In the genomic region with DNA sequence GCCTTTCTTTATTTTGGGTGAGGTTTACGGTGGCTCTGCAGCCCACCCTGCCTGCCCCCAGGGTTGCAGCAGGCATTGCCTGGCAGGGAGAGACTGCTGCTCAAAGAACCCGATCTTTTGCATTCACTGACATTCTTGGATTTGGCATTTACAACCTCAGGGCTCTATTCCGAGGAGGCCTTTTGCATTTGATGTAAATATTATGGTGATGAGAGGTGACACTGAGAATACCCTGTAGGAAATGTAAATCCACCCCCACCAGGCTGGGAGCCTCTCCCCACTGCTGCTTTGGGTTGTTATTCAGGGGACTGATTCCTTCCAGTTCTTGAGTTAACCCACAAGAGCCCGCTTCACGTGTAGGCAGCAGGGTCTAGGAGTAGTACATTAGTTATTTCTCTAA, we compare ENCODE assay signal across 1 cellular context.
TF ChIP-seq lines count a peak whose summit lies in the region.

No MANE protein-coding gene starts in this region.

TF ChIP-seq in GM23338, 12 proteins besides CTCF, POLR2A, EP300 and RAD21 (continued from another document):
- TF ChIP-seq REST (IDR thresholded peaks at IDR 0.05; ENCODE audit: unreplicated experiment) (no peak), ZNF331 (CRISPR knock-in tag; IDR thresholded peaks at IDR 0.05; ENCODE audit: low read depth) (no peak), NANOG (IDR thresholded peaks at IDR 0.05; ENCODE audit: borderline replicate concordance) (no peak), CREB1 (CRISPR knock-in tag; IDR thresholded peaks at IDR 0.05; ENCODE audit: low read depth) (no peak), ZNF114 (CRISPR knock-in tag; IDR thresholded peaks at IDR 0.05) (no peak), EZH2 (IDR thresholded peaks at IDR 0.05; ENCODE audit: low read depth, unreplicated experiment) (no peak), JUNB (IDR thresholded peaks at IDR 0.05; ENCODE audit: unreplicated experiment) (no peak), POLR2AphosphoS5 (IDR thresholded peaks at IDR 0.05; ENCODE audit: low read depth) (no peak), EZH2phosphoT487 (IDR thresholded peaks at IDR 0.05; ENCODE audit: unreplicated experiment) (no peak)
- TF ChIP-seq, protein P1, sequence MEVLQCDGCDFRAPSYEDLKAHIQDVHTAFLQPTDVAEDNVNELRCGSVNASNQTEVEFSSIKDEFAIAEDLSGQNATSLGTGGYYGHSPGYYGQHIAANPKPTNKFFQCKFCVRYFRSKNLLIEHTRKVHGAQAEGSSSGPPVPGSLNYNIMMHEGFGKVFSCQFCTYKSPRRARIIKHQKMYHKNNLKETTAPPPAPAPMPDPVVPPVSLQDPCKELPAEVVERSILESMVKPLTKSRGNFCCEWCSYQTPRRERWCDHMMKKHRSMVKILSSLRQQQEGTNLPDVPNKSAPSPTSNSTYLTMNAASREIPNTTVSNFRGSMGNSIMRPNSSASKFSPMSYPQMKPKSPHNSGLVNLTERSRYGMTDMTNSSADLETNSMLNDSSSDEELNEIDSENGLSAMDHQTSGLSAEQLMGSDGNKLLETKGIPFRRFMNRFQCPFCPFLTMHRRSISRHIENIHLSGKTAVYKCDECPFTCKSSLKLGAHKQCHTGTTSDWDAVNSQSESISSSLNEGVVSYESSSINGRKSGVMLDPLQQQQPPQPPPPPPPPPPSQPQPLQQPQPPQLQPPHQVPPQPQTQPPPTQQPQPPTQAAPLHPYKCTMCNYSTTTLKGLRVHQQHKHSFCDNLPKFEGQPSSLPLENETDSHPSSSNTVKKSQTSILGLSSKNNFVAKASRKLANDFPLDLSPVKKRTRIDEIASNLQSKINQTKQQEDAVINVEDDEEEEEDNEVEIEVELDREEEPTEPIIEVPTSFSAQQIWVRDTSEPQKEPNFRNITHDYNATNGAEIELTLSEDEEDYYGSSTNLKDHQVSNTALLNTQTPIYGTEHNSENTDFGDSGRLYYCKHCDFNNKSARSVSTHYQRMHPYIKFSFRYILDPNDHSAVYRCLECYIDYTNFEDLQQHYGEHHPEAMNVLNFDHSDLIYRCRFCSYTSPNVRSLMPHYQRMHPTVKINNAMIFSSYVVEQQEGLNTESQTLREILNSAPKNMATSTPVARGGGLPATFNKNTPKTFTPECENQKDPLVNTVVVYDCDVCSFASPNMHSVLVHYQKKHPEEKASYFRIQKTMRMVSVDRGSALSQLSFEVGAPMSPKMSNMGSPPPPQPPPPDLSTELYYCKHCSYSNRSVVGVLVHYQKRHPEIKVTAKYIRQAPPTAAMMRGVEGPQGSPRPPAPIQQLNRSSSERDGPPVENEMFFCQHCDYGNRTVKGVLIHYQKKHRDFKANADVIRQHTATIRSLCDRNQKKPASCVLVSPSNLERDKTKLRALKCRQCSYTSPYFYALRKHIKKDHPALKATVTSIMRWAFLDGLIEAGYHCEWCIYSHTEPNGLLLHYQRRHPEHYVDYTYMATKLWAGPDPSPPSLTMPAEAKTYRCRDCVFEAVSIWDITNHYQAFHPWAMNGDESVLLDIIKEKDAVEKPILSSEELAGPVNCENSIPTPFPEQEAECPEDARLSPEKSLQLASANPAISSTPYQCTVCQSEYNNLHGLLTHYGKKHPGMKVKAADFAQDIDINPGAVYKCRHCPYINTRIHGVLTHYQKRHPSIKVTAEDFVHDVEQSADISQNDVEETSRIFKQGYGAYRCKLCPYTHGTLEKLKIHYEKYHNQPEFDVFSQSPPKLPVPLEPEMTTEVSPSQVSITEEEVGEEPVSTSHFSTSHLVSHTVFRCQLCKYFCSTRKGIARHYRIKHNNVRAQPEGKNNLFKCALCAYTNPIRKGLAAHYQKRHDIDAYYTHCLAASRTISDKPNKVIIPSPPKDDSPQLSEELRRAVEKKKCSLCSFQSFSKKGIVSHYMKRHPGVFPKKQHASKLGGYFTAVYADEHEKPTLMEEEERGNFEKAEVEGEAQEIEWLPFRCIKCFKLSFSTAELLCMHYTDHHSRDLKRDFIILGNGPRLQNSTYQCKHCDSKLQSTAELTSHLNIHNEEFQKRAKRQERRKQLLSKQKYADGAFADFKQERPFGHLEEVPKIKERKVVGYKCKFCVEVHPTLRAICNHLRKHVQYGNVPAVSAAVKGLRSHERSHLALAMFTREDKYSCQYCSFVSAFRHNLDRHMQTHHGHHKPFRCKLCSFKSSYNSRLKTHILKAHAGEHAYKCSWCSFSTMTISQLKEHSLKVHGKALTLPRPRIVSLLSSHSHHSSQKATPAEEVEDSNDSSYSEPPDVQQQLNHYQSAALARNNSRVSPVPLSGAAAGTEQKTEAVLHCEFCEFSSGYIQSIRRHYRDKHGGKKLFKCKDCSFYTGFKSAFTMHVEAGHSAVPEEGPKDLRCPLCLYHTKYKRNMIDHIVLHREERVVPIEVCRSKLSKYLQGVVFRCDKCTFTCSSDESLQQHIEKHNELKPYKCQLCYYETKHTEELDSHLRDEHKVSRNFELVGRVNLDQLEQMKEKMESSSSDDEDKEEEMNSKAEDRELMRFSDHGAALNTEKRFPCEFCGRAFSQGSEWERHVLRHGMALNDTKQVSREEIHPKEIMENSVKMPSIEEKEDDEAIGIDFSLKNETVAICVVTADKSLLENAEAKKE (CRISPR knock-in tag; IDR thresholded peaks at IDR 0.05), result no peak
